In genomic region chr3:52443791-52444687, GRCh38 we compare ENCODE assay signal across 13 cellular contexts. TPM values are rescaled to one million over a fixed set of nuclear protein-coding genes. Genes with fewer than 3 reads are reported as not detected.
DNase-seq lines count a peak whose midpoint lies in the region; ATAC-seq and TF ChIP-seq lines count a peak whose summit lies in the region.
"Had no signal": no experiment of that assay in that cellular context is flagged by ENCODE, and none has a peak within 500 bp of the region (broad histone marks: within the 10 kb centered on the region; RNA-seq: fewer than 3 reads in every experiment).

No MANE protein-coding gene starts in this region.

- no peaks in the 10 kb centered on the region for H3K36me3 Mint-ChIP-seq in endodermal cell (ENCODE audit: low read depth)
- no peaks in the 10 kb centered on the region for H3K36me3 Mint-ChIP-seq in CD4-positive, alpha-beta T cell (ENCODE audit: low read depth)
- H3K36me3 Mint-ChIP-seq: stimulated activated naive B cell treated with anti-CD40 and anti-IgM and Interleukin-4, amounts not matched to agents 10 μg/mL and 1 μg/mL and 100 μg/mL, for 72 hours had no signal

- H3K27me3 ChIP-seq in MM.1S (replicated peaks; ENCODE audit: insufficient read depth, low read length) (no peaks in the 10 kb centered on the region), endodermal cell (ENCODE audit: control insufficient read depth, insufficient read depth, low read length, poor library complexity, severe bottlenecking) (no peaks in the 10 kb centered on the region), rectal smooth muscle tissue (ENCODE audit: control insufficient read depth, insufficient read depth, low read length) (no peaks in the 10 kb centered on the region)
- no peaks in the 10 kb centered on the region for H3K27me3 ChIP-seq in CD4-positive, alpha-beta T cell (ENCODE audit: control insufficient read depth, insufficient read depth, low read length)
- H3K27me3 ChIP-seq: BE2C, uterus had no signal

- peak overlapping the region; percentile 75 for H3K4me2 ChIP-seq in MM.1S (ENCODE audit: low read depth, low read length)

- intact Hi-C loops in CD4-positive, alpha-beta T cell (cut with DNase I, micrococcal nuclease): loop anchor here in 1 of 2 experiments (10.0 kb wide), 1 partner anchor 159 kb away; the partner anchor contains the start of gene GLYCTK

- WGBS in endodermal cell (ENCODE audit: insufficient coverage in 1 of 2, insufficient read length in 1 of 2), 2 experiments: 93 to 99% methylated on average over 14 to 25 of the region's 25 CpGs

- no peaks in the 10 kb centered on the region for H3K9me2 ChIP-seq in MM.1S (replicated peaks; ENCODE audit: insufficient read depth, low read length)

- POLR2A ChIA-PET in CD4-positive, alpha-beta T cell (lab: Charles Lee): no interaction called here

- H3K9ac ChIP-seq in MM.1S (ENCODE audit: low read length) (peak overlapping the region; percentile 43; the same call in 1 of the 2 replicates), endodermal cell (ENCODE audit: extremely low read depth, low read length, poor library complexity, severe bottlenecking) (no peak overlapping the region), rectal smooth muscle tissue (ENCODE audit: low read length) (no peak overlapping the region)

- no peak overlapping the region for H3K27ac Mint-ChIP-seq in endodermal cell
- H3K27ac Mint-ChIP-seq in CD4-positive, alpha-beta T cell: no peak overlapping the region

- H3K4me3 Mint-ChIP-seq in endodermal cell: peak overlapping the region; percentile 46
- no peak overlapping the region for H3K4me3 Mint-ChIP-seq in CD4-positive, alpha-beta T cell
- H3K4me3 Mint-ChIP-seq: stimulated activated naive B cell treated with anti-CD40 and anti-IgM and Interleukin-4, amounts not matched to agents 10 μg/mL and 1 μg/mL and 100 μg/mL, for 72 hours had no signal

- no peaks in the 10 kb centered on the region for H3K27me3 Mint-ChIP-seq in endodermal cell (ENCODE audit: insufficient read depth)
- H3K27me3 Mint-ChIP-seq in CD4-positive, alpha-beta T cell: no peaks in the 10 kb centered on the region

- no peaks in the 10 kb centered on the region for H3K36me3 ChIP-seq in MM.1S (replicated peaks; ENCODE audit: insufficient read depth, low read length)
- no peaks in the 10 kb centered on the region for H3K36me3 ChIP-seq in endodermal cell (ENCODE audit: control insufficient read depth, insufficient read depth, low read length)
- no peaks in the 10 kb centered on the region for H3K36me3 ChIP-seq in rectal smooth muscle tissue (ENCODE audit: control insufficient read depth, insufficient read depth, low read length)
- H3K36me3 ChIP-seq: BE2C, uterus had no signal

- no peak for ATAC-seq in CD4-positive, alpha-beta T cell (ENCODE audit: poor library complexity)

- no peaks in the 10 kb centered on the region for H4K20me1 ChIP-seq in MM.1S (ENCODE audit: insufficient read depth, low read length)

- no peaks in the 10 kb centered on the region for H3K9me3 Mint-ChIP-seq in endodermal cell
- H3K9me3 Mint-ChIP-seq in CD4-positive, alpha-beta T cell: no peaks in the 10 kb centered on the region
- H3K9me3 Mint-ChIP-seq: stimulated activated naive B cell treated with anti-CD40 and anti-IgM and Interleukin-4, amounts not matched to agents 10 μg/mL and 1 μg/mL and 100 μg/mL, for 72 hours had no signal

- H3K27ac ChIP-seq in MM.1S (ENCODE audit: low read length): no peak overlapping the region
- H3K27ac ChIP-seq in endodermal cell (ENCODE audit: low read depth, low read length): no peak overlapping the region
- no peak overlapping the region for H3K27ac ChIP-seq in rectal smooth muscle tissue (ENCODE audit: low read depth, low read length)
- H3K27ac ChIP-seq in CD4-positive, alpha-beta T cell (ENCODE audit: low read depth, low read length): no peak overlapping the region
- H3K27ac ChIP-seq: uterus had no signal

- H3K9me3 ChIP-seq in MM.1S (replicated peaks; ENCODE audit: insufficient read depth, low read length) (no peaks in the 10 kb centered on the region), endodermal cell (ENCODE audit: control insufficient read depth, low read length) (no peaks in the 10 kb centered on the region)
- H3K9me3 ChIP-seq in CD4-positive, alpha-beta T cell (ENCODE audit: control insufficient read depth, low read length): no peaks in the 10 kb centered on the region
- H3K9me3 ChIP-seq: BE2C, uterus had no signal

- H3K4me3 ChIP-seq in MM.1S (ENCODE audit: low read length): peak overlapping the region; percentile 55
- H3K4me3 ChIP-seq in endodermal cell (ENCODE audit: low read length): no peak overlapping the region
- peak overlapping the region; percentile 7 for H3K4me3 ChIP-seq in rectal smooth muscle tissue (ENCODE audit: low read length)
- H3K4me3 ChIP-seq: uterus had no signal

- CTCF ChIA-PET in CD4-positive, alpha-beta T cell (lab: Charles Lee): no interaction called here

- H3K4me1 ChIP-seq in MM.1S (ENCODE audit: low read length) (peaks cover 5% of the 10 kb centered on the region), endodermal cell (ENCODE audit: control insufficient read depth, insufficient read depth, low read length) (no peaks in the 10 kb centered on the region), rectal smooth muscle tissue (ENCODE audit: control insufficient read depth, insufficient read depth, low read length) (no peaks in the 10 kb centered on the region)
- H3K4me1 ChIP-seq: BE2C, uterus had no signal

- peak overlapping the region; percentile 90 for H2AFZ ChIP-seq in MM.1S (ENCODE audit: low read length)

- H3K4me1 Mint-ChIP-seq in endodermal cell: peaks cover 5% of the 10 kb centered on the region
- peaks cover 14% of the 10 kb centered on the region for H3K4me1 Mint-ChIP-seq in CD4-positive, alpha-beta T cell (ENCODE audit: low read depth)

- in situ Hi-C loops in GM13976 (cut with MboI; ENCODE audit: low sequenced_read_pairs, unreplicated experiment): no loop called here

- H3K79me2 ChIP-seq in MM.1S (ENCODE audit: low read length): no peaks in the 10 kb centered on the region

- no peaks in the 10 kb centered on the region for H3F3A ChIP-seq in MM.1S (ENCODE audit: insufficient read depth, low read length)

- TF ChIP-seq CTCF in GM13976 (IDR thresholded peaks at IDR 0.05; ENCODE audit: borderline replicate concordance, control extremely low read depth, extremely low read depth, insufficient read depth, missing control alignments) (no peak), MM.1S (IDR thresholded peaks at IDR 0.05; ENCODE audit: low read length) (no peak), endodermal cell (conservative IDR thresholded peaks at IDR 0.05) (no peak)
- no peak for TF ChIP-seq CTCF in CD4-positive, alpha-beta T cell (IDR thresholded peaks at IDR 0.05)

- DNase-seq in GM13976 (ENCODE audit: low spot score): peak; percentile 28
- DNase-seq in MM.1S: no peak
- peak; percentile 48 for DNase-seq in endodermal cell
- no peak for DNase-seq in CD4-positive, alpha-beta T cell
- DNase-seq in stimulated activated CD4-positive, alpha-beta T cell treated with anti-CD3 and anti-CD28 coated beads, Interleukin-12 subunit alpha, Interleukin-12 subunit beta, amount 100 ng/mL, for 4 hours: no peak
- DNase-seq in activated CD8-positive, alpha-beta memory T cell treated with anti-CD3 and anti-CD28 coated beads, Interleukin-2, amount 50 U/mL, for 48 hours: no peak
- no peak for DNase-seq in NCI-H345 (lab: John Stamatoyannopoulos, UW)
- DNase-seq: DMS79, uterus had no signal

RNA-seq across cellular contexts. Expression of gene SEMA3G, which starts 0.9 kb away (rescaled TPM):
- total RNA-seq in endodermal cell: 1 to 10 TPM; 2.5 to 8.6 TPM
- polyA plus RNA-seq in endodermal cell (2013, experiment 1 of 2): 1.9 TPM
- 1.5 TPM for polyA plus RNA-seq in endodermal cell (2013, experiment 2 of 2)
- total RNA-seq in CD4-positive, alpha-beta T cell: under 1 TPM; 0.34 to 0.69 TPM

RNA-seq across cellular contexts. Expression of gene TNNC1, which starts 9.8 kb away (rescaled TPM):
- 10 to 100 TPM; 44.8 to 64.6 TPM for total RNA-seq in endodermal cell
- polyA plus RNA-seq in endodermal cell (2013, experiment 1 of 2): 30.4 TPM
- polyA plus RNA-seq in endodermal cell (2013, experiment 2 of 2): 36.1 TPM
- 1 to 10 TPM; 5.3 to 6.6 TPM for total RNA-seq in CD4-positive, alpha-beta T cell
- total RNA-seq: dermis blood vessel endothelial cell had no signal

RNA-seq across cellular contexts. Expression of gene NISCH, which starts 11.4 kb away (rescaled TPM):
- total RNA-seq in endodermal cell: 100 to 1,000 TPM; 151 to 156 TPM
- 124 TPM for polyA plus RNA-seq in endodermal cell (2013, experiment 1 of 2)
- polyA plus RNA-seq in endodermal cell (2013, experiment 2 of 2): 99.4 TPM
- 100 to 1,000 TPM; 160 to 163 TPM for total RNA-seq in CD4-positive, alpha-beta T cell

RNA-seq across cellular contexts. Expression of gene PHF7, which starts 33.6 kb away (rescaled TPM):
- total RNA-seq in endodermal cell: 10 to 100 TPM; 10.9 to 12.7 TPM
- 15.3 TPM for polyA plus RNA-seq in endodermal cell (2013, experiment 1 of 2)
- 17.0 TPM for polyA plus RNA-seq in endodermal cell (2013, experiment 2 of 2)
- 10 to 100 TPM; 13.3 to 13.8 TPM for total RNA-seq in CD4-positive, alpha-beta T cell

RNA-seq across cellular contexts. Expression of gene BAP1, which starts 34.2 kb away (rescaled TPM):
- 100 to 1,000 TPM in 1 of 2 donors, 10 to 100 TPM in 1; 94.5 to 100 TPM for total RNA-seq in endodermal cell
- 80.1 TPM for polyA plus RNA-seq in endodermal cell (2013, experiment 1 of 2)
- 71.0 TPM for polyA plus RNA-seq in endodermal cell (2013, experiment 2 of 2)
- total RNA-seq in CD4-positive, alpha-beta T cell: 100 to 1,000 TPM; 149 to 157 TPM

Comparison
In these comparisons a context has a peak if more than half of its experiments do, and no peak if none do; other contexts are left out.
1. DNase-seq: peak in GM13976 (single experiment) and endodermal cell (single experiment); none in MM.1S (single experiment), CD4-positive, alpha-beta T cell (0 of 10), stimulated activated CD4-positive, alpha-beta T cell treated with anti-CD3 and anti-CD28 coated beads, Interleukin-12 subunit alpha, Interleukin-12 subunit beta, amount 100 ng/mL, for 4 hours (single experiment), activated CD8-positive, alpha-beta memory T cell treated with anti-CD3 and anti-CD28 coated beads, Interleukin-2, amount 50 U/mL, for 48 hours (single experiment) and NCI-H345 (single experiment).
2. RNA of gene TNNC1, which starts 9.8 kb away (total RNA-seq): 44.8 to 64.6 TPM in endodermal cell; 5.3 to 6.6 TPM in CD4-positive, alpha-beta T cell; every median in the first group is over 4 times any median in the second.